30 cellular contexts compared by ENCODE assay signal in genomic region chr2:208195477-208195876, GRCh38. TPM values are rescaled to one million over a fixed set of nuclear protein-coding genes. Genes with fewer than 3 reads are reported as not detected.
"Had no signal": no experiment of that assay in that cellular context is flagged by ENCODE, and none has a peak within 500 bp of the region (broad histone marks: within the 10 kb centered on the region; RNA-seq: fewer than 3 reads in every experiment).

No MANE protein-coding gene starts in this region.

- FAIRE-seq: colon had no signal

- H3K4me3 ChIP-seq: heart left ventricle, mucosa of descending colon, ovary, right atrium auricular region, sigmoid colon, skin epidermis, thoracic aorta, transverse colon had no signal

- H3K36me3 ChIP-seq: heart left ventricle, ovary, right atrium auricular region, sigmoid colon, thoracic aorta, transverse colon had no signal

- H3K9me3 ChIP-seq: heart left ventricle, mucosa of descending colon, ovary, right atrium auricular region, sigmoid colon, thoracic aorta, transverse colon had no signal

- H3K36me3 Mint-ChIP-seq: naive thymus-derived CD8-positive, alpha-beta T cell; stimulated activated naive B cell treated with anti-CD40 and anti-IgM and Interleukin-4, amounts not matched to agents 10 μg/mL and 1 μg/mL and 100 μg/mL, for 72 hours had no signal

- ATAC-seq: heart left ventricle; left lobe of liver; mucosa of descending colon; naive thymus-derived CD8-positive, alpha-beta T cell; stimulated activated naive B cell treated with anti-CD40 and anti-IgM and Interleukin-4, amounts not matched to agents 10 μg/mL and 1 μg/mL and 100 μg/mL, for 72 hours; stimulated activated naive CD8-positive, alpha-beta T cell treated with anti-CD3 and anti-CD28 coated beads, Interleukin-15, amount 100 ng/mL, for 72 hours had no signal

- DNase-seq: cerebellar nuclear complex; foreskin melanocyte; heart left ventricle; hypothalamus; islet precursor cell; mammary epithelial cell; mucosa of descending colon; naive thymus-derived CD8-positive, alpha-beta T cell; ovary; sigmoid colon; stimulated activated CD4-positive, alpha-beta T cell treated with anti-CD3 and anti-CD28 coated beads, Interleukin-2, amount 100 ng/mL, for 24 hours; stimulated activated CD4-positive, alpha-beta T cell treated with anti-CD3 and anti-CD28 coated beads, Interleukin-4, amount 100 ng/mL, for 4 hours; stimulated activated naive B cell treated with anti-CD40 and anti-IgM and Interleukin-4, amounts not matched to agents 10 μg/mL and 1 μg/mL and 100 μg/mL, for 72 hours; stimulated activated naive CD8-positive, alpha-beta T cell treated with anti-CD3 and anti-CD28 coated beads, Interleukin-15, amount 100 ng/mL, for 72 hours; substantia nigra; transverse colon had no signal

- H3K27ac Mint-ChIP-seq: dendritic cell treated with granulocyte-macrophage colony-stimulating factor and Interleukin-4, amounts not matched to agents 40 ng/mL and 50 ng/mL, for 4 days; naive thymus-derived CD8-positive, alpha-beta T cell; stimulated activated naive B cell treated with anti-CD40 and anti-IgM and Interleukin-4, amounts not matched to agents 10 μg/mL and 1 μg/mL and 100 μg/mL, for 72 hours; stimulated activated naive CD8-positive, alpha-beta T cell treated with anti-CD3 and anti-CD28 coated beads, Interleukin-15, amount 100 ng/mL, for 72 hours had no signal

- H3K9me3 Mint-ChIP-seq: dendritic cell treated with granulocyte-macrophage colony-stimulating factor and Interleukin-4, amounts not matched to agents 40 ng/mL and 50 ng/mL, for 4 days; naive thymus-derived CD8-positive, alpha-beta T cell; stimulated activated naive B cell treated with anti-CD40 and anti-IgM and Interleukin-4, amounts not matched to agents 10 μg/mL and 1 μg/mL and 100 μg/mL, for 72 hours; stimulated activated naive CD8-positive, alpha-beta T cell treated with anti-CD3 and anti-CD28 coated beads, Interleukin-15, amount 100 ng/mL, for 72 hours had no signal

- H3K27ac ChIP-seq: heart left ventricle, ovary, right atrium auricular region, sigmoid colon, skin epidermis, thoracic aorta, transverse colon had no signal

- H3K4me1 ChIP-seq: heart left ventricle, right atrium auricular region, sigmoid colon, transverse colon had no signal

- H3K27me3 ChIP-seq: ovary, right atrium auricular region, transverse colon had no signal

RNA-seq across cellular contexts. Expression of gene C2orf80, which starts 5.6 kb away (rescaled TPM):
- total RNA-seq: fibroblast of lung; glomerular endothelial cell; heart left ventricle; left lobe of liver; lower leg skin; mammary epithelial cell; mesenteric fat pad; mucosa of descending colon; naive thymus-derived CD8-positive, alpha-beta T cell; ovary; posterior vena cava; right atrium auricular region; sigmoid colon; thoracic aorta; transverse colon; ureter had no signal
- polyA plus RNA-seq: esophagus; fibroblast of lung; heart left ventricle; mammary epithelial cell; naive thymus-derived CD8-positive, alpha-beta T cell; ovary; sigmoid colon had no signal

RNA-seq across cellular contexts. Expression of gene CRYGA, which starts 32.1 kb away (rescaled TPM):
- total RNA-seq: fibroblast of lung; glomerular endothelial cell; heart left ventricle; left lobe of liver; lower leg skin; mammary epithelial cell; mesenteric fat pad; mucosa of descending colon; naive thymus-derived CD8-positive, alpha-beta T cell; ovary; posterior vena cava; right atrium auricular region; sigmoid colon; thoracic aorta; transverse colon; ureter had no signal
- polyA plus RNA-seq: esophagus; fibroblast of lung; heart left ventricle; mammary epithelial cell; naive thymus-derived CD8-positive, alpha-beta T cell; neural cell; ovary; sigmoid colon had no signal

RNA-seq across cellular contexts. Expression of gene CRYGB, which starts 49.5 kb away (rescaled TPM):
- total RNA-seq: fibroblast of lung; glomerular endothelial cell; heart left ventricle; left lobe of liver; lower leg skin; mammary epithelial cell; mesenteric fat pad; mucosa of descending colon; naive thymus-derived CD8-positive, alpha-beta T cell; ovary; posterior vena cava; right atrium auricular region; sigmoid colon; thoracic aorta; transverse colon; ureter had no signal
- polyA plus RNA-seq: esophagus; fibroblast of lung; heart left ventricle; mammary epithelial cell; naive thymus-derived CD8-positive, alpha-beta T cell; neural cell; ovary; sigmoid colon had no signal
